In genomic region chr5:1515921-1516571, GRCh38 we compare ENCODE assay signal across 10 cellular contexts. TPM values are rescaled to one million over a fixed set of nuclear protein-coding genes. Genes with fewer than 3 reads are reported as not detected.
DNase-seq lines count a peak whose midpoint lies in the region; ATAC-seq and TF ChIP-seq lines count a peak whose summit lies in the region.
"Had no signal": no experiment of that assay in that cellular context is flagged by ENCODE, and none has a peak within 500 bp of the region (broad histone marks: within the 10 kb centered on the region; RNA-seq: fewer than 3 reads in every experiment).

No MANE protein-coding gene starts in this region.

- WGBS in testis, 2 donors, result 83 to 84% methylated on average over 8 of the region's 8 CpGs

- H3K27ac ChIP-seq in testis, result no peak overlapping the region
- H3K27ac ChIP-seq: 22Rv1 had no signal

- peaks cover 17% of the 10 kb centered on the region for H3K4me1 Mint-ChIP-seq in activated T-cell treated with anti-CD3 and anti-CD28 coated beads, Interleukin-2, amount 50 U/mL, for 72 hours (ENCODE audit: low read depth)

- TF ChIP-seq POLR2A in testis (IDR thresholded peaks at IDR 0.05) (no peak), GM18505 (IDR thresholded peaks at IDR 0.05; ENCODE audit: borderline replicate concordance, extremely low read depth, insufficient read depth, insufficient read length) (no peak)

- intact Hi-C loops in testis (cut with DNase I; ENCODE audit: low total_unique reads), result no loop called here

- no peaks in the 10 kb centered on the region for H3K9me3 ChIP-seq in testis

- H3K27me3 Mint-ChIP-seq in activated T-cell treated with anti-CD3 and anti-CD28 coated beads, Interleukin-2, amount 50 U/mL, for 72 hours (ENCODE audit: low read depth), result no peaks in the 10 kb centered on the region

- no peaks in the 10 kb centered on the region for H3K9me3 Mint-ChIP-seq in activated T-cell treated with anti-CD3 and anti-CD28 coated beads, Interleukin-2, amount 50 U/mL, for 72 hours
- H3K9me3 Mint-ChIP-seq: T-helper 1 cell treated with Interleukin-12 subunit alpha and Interleukin-12 subunit beta and Interleukin-4 antibody, amounts not matched to agents 30 μg/mL and 1 μg/mL, for 36 hours had no signal

- no peak overlapping the region for H3K4me3 ChIP-seq in testis

- H3K36me3 Mint-ChIP-seq in activated T-cell treated with anti-CD3 and anti-CD28 coated beads, Interleukin-2, amount 50 U/mL, for 72 hours (ENCODE audit: insufficient read depth in 2 of 2), result peaks cover 0 to 2% of the 10 kb centered on the region in 2 donors

- H3K36me3 ChIP-seq in testis (ENCODE audit: low read depth, missing control alignments), result no peaks in the 10 kb centered on the region

- DNase-seq in SIG-M5 treated with dmso at 0.1 percent for 504 hours (lab: John Stamatoyannopoulos, UW; ENCODE audit: unreplicated experiment), result peak; percentile 58
- no peak for DNase-seq in SIG-M5 (lab: John Stamatoyannopoulos, UW)
- no peak for DNase-seq in activated T-cell treated with anti-CD3 and anti-CD28 coated beads, Interleukin-2, amount 50 U/mL, for 72 hours
- DNase-seq in iPS-NIHi7 (ENCODE audit: extremely low spot score), result peak; percentile 52
- DNase-seq in testis, result peak; percentile 13

- no peak overlapping the region for H3K27ac Mint-ChIP-seq in activated T-cell treated with anti-CD3 and anti-CD28 coated beads, Interleukin-2, amount 50 U/mL, for 72 hours
- H3K27ac Mint-ChIP-seq: T-helper 1 cell treated with Interleukin-12 subunit alpha and Interleukin-12 subunit beta and Interleukin-4 antibody, amounts not matched to agents 30 μg/mL and 1 μg/mL, for 36 hours had no signal

- no peak for TF ChIP-seq CTCF in testis (IDR thresholded peaks at IDR 0.05)

- H3K27me3 ChIP-seq in testis, result no peaks in the 10 kb centered on the region

- no peak overlapping the region for H3K4me3 Mint-ChIP-seq in activated T-cell treated with anti-CD3 and anti-CD28 coated beads, Interleukin-2, amount 50 U/mL, for 72 hours
- H3K4me3 Mint-ChIP-seq: T-helper 1 cell treated with Interleukin-12 subunit alpha and Interleukin-12 subunit beta and Interleukin-4 antibody, amounts not matched to agents 30 μg/mL and 1 μg/mL, for 36 hours had no signal

- peak; percentile 25 to 37 for ATAC-seq in activated T-cell treated with anti-CD3 and anti-CD28 coated beads, Interleukin-2, amount 50 U/mL, for 72 hours (replicated peaks in 1 of 2)
- ATAC-seq in HG02885 (IDR thresholded peaks at IDR 0.05; ENCODE audit: poor library complexity, unreplicated experiment), result no peak
- no peak for ATAC-seq in GM18505 (IDR thresholded peaks at IDR 0.05; ENCODE audit: unreplicated experiment)
- no peak for ATAC-seq in GM18858 (IDR thresholded peaks at IDR 0.05; ENCODE audit: unreplicated experiment)

- H3K4me1 ChIP-seq in testis, result no peaks in the 10 kb centered on the region

RNA-seq across cellular contexts. Expression of gene LPCAT1, which starts 7.7 kb away (rescaled TPM):
- total RNA-seq in activated T-cell treated with anti-CD3 and anti-CD28 coated beads, Interleukin-2, amount 50 U/mL, for 72 hours, result 10 to 100 TPM; 31.3 to 37.7 TPM
- 10 to 100 TPM; 21.1 to 27.1 TPM for total RNA-seq in testis
- 23.9 TPM for polyA plus RNA-seq in testis (ENCODE audit: insufficient read depth, low read depth, low replicate concordance)

Comparison
In these comparisons a context has a peak if more than half of its experiments do, and no peak if none do; other contexts are left out.
1. DNase-seq: peak in SIG-M5 treated with dmso at 0.1 percent for 504 hours (single experiment), iPS-NIHi7 (single experiment) and testis (single experiment); none in SIG-M5 (single experiment) and activated T-cell treated with anti-CD3 and anti-CD28 coated beads, Interleukin-2, amount 50 U/mL, for 72 hours (0 of 2).
2. ATAC-seq: peak in activated T-cell treated with anti-CD3 and anti-CD28 coated beads, Interleukin-2, amount 50 U/mL, for 72 hours (2 of 2); none in HG02885 (single experiment), GM18505 (single experiment) and GM18858 (single experiment).